ENCODE assay signal across 24 cellular contexts in genomic region chr5:157523976-157524375, GRCh38. TPM values are rescaled to one million over a fixed set of nuclear protein-coding genes. Genes with fewer than 3 reads are reported as not detected.
DNase-seq lines count a peak whose midpoint lies in the region; ATAC-seq, FAIRE-seq and TF ChIP-seq lines count a peak whose summit lies in the region.
"Had no signal": no experiment of that assay in that cellular context is flagged by ENCODE, and none has a peak within 500 bp of the region (broad histone marks: within the 10 kb centered on the region; RNA-seq: fewer than 3 reads in every experiment).

No MANE protein-coding gene starts in this region.

- H3K27me3 Mint-ChIP-seq in endodermal cell (ENCODE audit: insufficient read depth) = no peaks in the 10 kb centered on the region
- H3K27me3 Mint-ChIP-seq: activated CD8-positive, alpha-beta T cell treated with anti-CD3 and anti-CD28 coated beads for 36 hours had no signal

- H3K14ac ChIP-seq in trophoblast cell (ENCODE audit: low read length) = no peak overlapping the region

- no peak overlapping the region for H3K4ac ChIP-seq in trophoblast cell (ENCODE audit: low read depth, low read length)

- no peak overlapping the region for H3K27ac Mint-ChIP-seq in endodermal cell
- H3K27ac Mint-ChIP-seq: activated CD8-positive, alpha-beta T cell treated with anti-CD3 and anti-CD28 coated beads for 36 hours; activated naive CD4-positive, alpha-beta T cell treated with anti-CD3 and anti-CD28 coated beads, Interleukin-2, amount 50 U/mL, for 72 hours; CD8-positive, alpha-beta T cell; GM23338 had no signal

- H4K12ac ChIP-seq in trophoblast cell (ENCODE audit: low read depth, low read length) = no peak overlapping the region

- H3K4me1 Mint-ChIP-seq in endodermal cell = peaks cover 18% of the 10 kb centered on the region

- H3K9ac ChIP-seq in endodermal cell (ENCODE audit: extremely low read depth, low read length, poor library complexity, severe bottlenecking) (no peak overlapping the region), trophoblast cell (ENCODE audit: low read length) (no peak overlapping the region)
- H3K9ac ChIP-seq: parathyroid adenoma had no signal

- peaks cover 2% of the 10 kb centered on the region for H3K79me2 ChIP-seq in trophoblast cell (ENCODE audit: control insufficient read depth, insufficient read depth, low read length, poor library complexity)
- H3K79me2 ChIP-seq: parathyroid adenoma had no signal

- no peak overlapping the region for H4K8ac ChIP-seq in trophoblast cell (ENCODE audit: low read depth, low read length)

- no peak for ATAC-seq in right cardiac atrium
- no peak for ATAC-seq in Right ventricle myocardium superior (ENCODE audit: poor library complexity)
- ATAC-seq in GM21717 (IDR thresholded peaks at IDR 0.05; ENCODE audit: unreplicated experiment) = no peak
- ATAC-seq: activated CD8-positive, alpha-beta T cell treated with anti-CD3 and anti-CD28 coated beads for 36 hours; activated naive CD4-positive, alpha-beta T cell treated with anti-CD3 and anti-CD28 coated beads, Interleukin-2, amount 50 U/mL, for 72 hours; CD8-positive, alpha-beta T cell; GM23338; HepG2 had no signal

- H3K79me1 ChIP-seq in trophoblast cell (ENCODE audit: low read length) = no peaks in the 10 kb centered on the region

- no peaks in the 10 kb centered on the region for H3K9me3 ChIP-seq in right cardiac atrium (ENCODE audit: control insufficient read depth, low read length)
- H3K9me3 ChIP-seq in endodermal cell (ENCODE audit: control insufficient read depth, low read length) = no peaks in the 10 kb centered on the region
- H3K9me3 ChIP-seq in trophoblast cell (ENCODE audit: insufficient read depth, low read depth, low read length) = peaks cover 2% of the 10 kb centered on the region
- H3K9me3 ChIP-seq in small intestine (ENCODE audit: control insufficient read depth, low read depth) = no peaks in the 10 kb centered on the region

- no peak for FAIRE-seq in small intestine (lab: Jason Lieb, UNC)
- FAIRE-seq: HepG2 had no signal

- H3K27me3 ChIP-seq in right cardiac atrium (ENCODE audit: control insufficient read depth, insufficient read depth) (no peaks in the 10 kb centered on the region), endodermal cell (ENCODE audit: control insufficient read depth, insufficient read depth, low read length, poor library complexity, severe bottlenecking) (no peaks in the 10 kb centered on the region), trophoblast cell (ENCODE audit: insufficient read depth, low read length) (no peaks in the 10 kb centered on the region), small intestine (ENCODE audit: control insufficient read depth in 2 of 2, insufficient read depth in 2 of 2, low read length in 2 of 2) (no peaks in the 10 kb centered on the region)
- H3K27me3 ChIP-seq: dorsolateral prefrontal cortex had no signal

- H3K4me3 ChIP-seq in right cardiac atrium (ENCODE audit: low read length) (no peak overlapping the region), endodermal cell (ENCODE audit: low read length) (no peak overlapping the region), trophoblast cell (ENCODE audit: low read depth, low read length) (no peak overlapping the region), small intestine (ENCODE audit: low read depth in 1 of 2, low read length in 2 of 2) (no peak overlapping the region)
- H3K4me3 ChIP-seq: dorsolateral prefrontal cortex, GM23338, smooth muscle cell had no signal

- H3K4me2 ChIP-seq in trophoblast cell (ENCODE audit: low read length) = no peak overlapping the region
- H3K4me2 ChIP-seq: GM23338, smooth muscle cell had no signal

- H3K23ac ChIP-seq in trophoblast cell (ENCODE audit: low read length) = no peak overlapping the region

- H4K91ac ChIP-seq in trophoblast cell (ENCODE audit: low read depth, low read length) = no peak overlapping the region

- TF ChIP-seq CTCF in endodermal cell (conservative IDR thresholded peaks at IDR 0.05) = no peak

- peaks cover 52% of the 10 kb centered on the region for H3K36me3 Mint-ChIP-seq in endodermal cell (ENCODE audit: low read depth)
- H3K36me3 Mint-ChIP-seq: CD8-positive, alpha-beta T cell had no signal

- no peak for DNase-seq in right cardiac atrium
- no peak for DNase-seq in Right ventricle myocardium superior
- no peak for DNase-seq in endodermal cell
- DNase-seq in trophoblast cell = no peak
- no peak for DNase-seq in SKM-1 treated with dmso at 0.1 percent for 144 hours (lab: John Stamatoyannopoulos, UW; ENCODE audit: unreplicated experiment)
- DNase-seq in 8988T = no peak
- DNase-seq in small intestine = no peak
- DNase-seq: activated CD8-positive, alpha-beta T cell treated with anti-CD3 and anti-CD28 coated beads for 36 hours; activated T-cell treated with anti-CD3 and anti-CD28 coated beads, Interleukin-2, amount 50 U/mL, for 48 hours; CD8-positive, alpha-beta T cell; erythroblast; NCI-H1694; NCI-H345; NK-92 treated with Interleukin-12 subunit alpha and Interleukin-12 subunit beta, amount 100 ng/mL, for 24 hours; stimulated activated CD4-positive, alpha-beta T cell treated with anti-CD3 and anti-CD28 coated beads, Interleukin-4, amount 100 ng/mL, for 4 hours had no signal

- no peak overlapping the region for H2BK5ac ChIP-seq in trophoblast cell (ENCODE audit: low read depth, low read length, poor library complexity)

- H3K4me3 Mint-ChIP-seq in endodermal cell = no peak overlapping the region
- H3K4me3 Mint-ChIP-seq: activated CD8-positive, alpha-beta T cell treated with anti-CD3 and anti-CD28 coated beads for 36 hours; brain; CD8-positive, alpha-beta T cell; GM23338 had no signal

- no peak overlapping the region for H2AFZ ChIP-seq in trophoblast cell (ENCODE audit: insufficient read depth, low read length, poor library complexity)
- H2AFZ ChIP-seq: GM23338, parathyroid adenoma had no signal

- H3K18ac ChIP-seq in trophoblast cell (ENCODE audit: low read length) = peak overlapping the region; percentile 25

- H3K27ac ChIP-seq in right cardiac atrium (ENCODE audit: low read length) = peak overlapping the region; percentile 38
- peak overlapping the region; percentile 89 for H3K27ac ChIP-seq in endodermal cell (ENCODE audit: low read depth, low read length)
- H3K27ac ChIP-seq in trophoblast cell (ENCODE audit: low read depth, low read length) = no peak overlapping the region
- H3K27ac ChIP-seq in small intestine (ENCODE audit: low read depth in 1 of 2, low read length in 1 of 2) = peak overlapping the region in 1 of 2 donors; percentile 4
- H3K27ac ChIP-seq: parathyroid adenoma, RWPE1 had no signal

- H3K36me3 ChIP-seq in endodermal cell (ENCODE audit: control insufficient read depth, insufficient read depth, low read length) (peaks cover 95% of the 10 kb centered on the region), trophoblast cell (ENCODE audit: control insufficient read depth in 1 of 2, insufficient read depth in 2 of 2, low read length in 2 of 2) (peaks cover 46 to 78% of the 10 kb centered on the region in 2 experiments), small intestine (ENCODE audit: control insufficient read depth in 2 of 2, insufficient read depth in 2 of 2, low read length in 2 of 2) (no peaks in the 10 kb centered on the region)

- 60% methylated on average over 4 of the region's 4 CpGs for WGBS in right cardiac atrium
- WGBS in endodermal cell (ENCODE audit: insufficient coverage in 1 of 2, insufficient read length in 1 of 2), 2 experiments = 78 to 90% methylated on average over 1 to 4 of the region's 4 CpGs
- no CpG with 5 or more reads among the region's 4 CpGs for WGBS in trophoblast cell (ENCODE audit: extremely low coverage, insufficient coverage, insufficient read length)
- 81 to 89% (median 84%) methylated on average over 4 of the region's 4 CpGs for WGBS in small intestine, 3 donors

- no peak overlapping the region for H2AK5ac ChIP-seq in trophoblast cell (ENCODE audit: low read length)

- peaks cover 13% of the 10 kb centered on the region for H3K4me1 ChIP-seq in right cardiac atrium (ENCODE audit: control insufficient read depth, insufficient read depth, low read length)
- peaks cover 12% of the 10 kb centered on the region for H3K4me1 ChIP-seq in endodermal cell (ENCODE audit: control insufficient read depth, insufficient read depth, low read length)
- H3K4me1 ChIP-seq in trophoblast cell (ENCODE audit: control insufficient read depth in 1 of 2, insufficient read depth in 2 of 2, low read length in 2 of 2) = no peaks in the 10 kb centered on the region
- no peaks in the 10 kb centered on the region for H3K4me1 ChIP-seq in small intestine (ENCODE audit: control insufficient read depth in 2 of 2, insufficient read depth in 1 of 2, low read depth in 1 of 2, low read length in 1 of 2)
- H3K4me1 ChIP-seq: parathyroid adenoma had no signal

- intact Hi-C loops in right cardiac atrium (cut with DNase I) (loop anchor here in 2 of 4 donors (5.0 to 10.0 kb wide), 2 partner anchors 38 to 51 kb away; partner anchors contain the start of gene ADAM19 (in 1 of the 2)), Right ventricle myocardium superior (cut with DNase I) (no loop called here)

- H3K9me3 Mint-ChIP-seq in endodermal cell = no peaks in the 10 kb centered on the region
- H3K9me3 Mint-ChIP-seq: activated CD8-positive, alpha-beta T cell treated with anti-CD3 and anti-CD28 coated beads for 36 hours; activated naive CD4-positive, alpha-beta T cell treated with anti-CD3 and anti-CD28 coated beads, Interleukin-2, amount 50 U/mL, for 72 hours; brain; CD8-positive, alpha-beta T cell; GM23338 had no signal

- no peak overlapping the region for H2BK12ac ChIP-seq in trophoblast cell (ENCODE audit: low read length)

- no peak overlapping the region for H2BK120ac ChIP-seq in trophoblast cell (ENCODE audit: insufficient read depth, low read length, poor library complexity)

RNA-seq across cellular contexts. Expression of gene ADAM19, which starts 51.6 kb away (rescaled TPM):
- total RNA-seq in right cardiac atrium (10 to 100 TPM; 21.7 to 60.2 (median 24.5) TPM), Right ventricle myocardium superior (8.4 TPM), endodermal cell (100 to 1,000 TPM in 1 of 2 donors, 10 to 100 TPM in 1; 96.1 to 119 TPM)
- polyA plus RNA-seq in right cardiac atrium (10.5 TPM), small intestine (1 to 10 TPM in 1 of 3 donors, under 1 TPM in 2; 0.67 to 3.6 (median 0.81) TPM)
- 46.1 TPM for polyA plus RNA-seq in endodermal cell (2013, experiment 1 of 2)
- polyA plus RNA-seq in endodermal cell (2013, experiment 2 of 2) = 63.4 TPM
- 241 and 257 TPM in 2 replicates for polyA plus RNA-seq in trophoblast cell (2013)
